Comparison of ENCODE assay signal across 18 cellular contexts in genomic region chr4:106803107-106803506, GRCh38.
A peak's percentile ranks its signal among the peaks of the same experiment; 100 is the strongest.
DNase-seq lines count a peak whose midpoint lies in the region; ATAC-seq and TF ChIP-seq lines count a peak whose summit lies in the region.
"Had no signal": no experiment of that assay in that cellular context is flagged by ENCODE, and none has a peak within 500 bp of the region (broad histone marks: within the 10 kb centered on the region; RNA-seq: fewer than 3 reads in every experiment).

No MANE protein-coding gene starts in this region.

- no peaks in the 10 kb centered on the region for H3K27me3 ChIP-seq in vagina
- H3K27me3 ChIP-seq in uterus: no peaks in the 10 kb centered on the region
- no peaks in the 10 kb centered on the region for H3K27me3 ChIP-seq in right cardiac atrium (ENCODE audit: control insufficient read depth, insufficient read depth)
- H3K27me3 ChIP-seq: BLaER1 treated with 17β-estradiol and CSF1 and Interleukin-3, amounts not matched to agents 10 nM and 100 nM; MG63 had no signal

- TF ChIP-seq CTCF in choroid plexus epithelial cell (conservative IDR thresholded peaks at IDR 0.05; ENCODE audit: low read depth, low read length) (no peak), vagina (IDR thresholded peaks at IDR 0.05) (no peak), uterus (IDR thresholded peaks at IDR 0.05) (no peak)

- intact Hi-C loops in vagina (cut with DNase I) (no loop called here), uterus (cut with DNase I; ENCODE audit: low total_unique reads) (no loop called here), right cardiac atrium (cut with DNase I) (no loop called here)

- WGBS in right cardiac atrium: 66% methylated on average over 1 of the region's 1 CpG

- TF ChIP-seq POLR2A in vagina (IDR thresholded peaks at IDR 0.05): no peak
- TF ChIP-seq POLR2A in uterus (IDR thresholded peaks at IDR 0.05): no peak

- ATAC-seq in GM21515 (IDR thresholded peaks at IDR 0.05; ENCODE audit: unreplicated experiment): no peak
- ATAC-seq in right cardiac atrium: no peak
- ATAC-seq: Panc1, Right ventricle myocardium inferior had no signal

- no peaks in the 10 kb centered on the region for H3K9me3 ChIP-seq in vagina
- no peaks in the 10 kb centered on the region for H3K9me3 ChIP-seq in uterus
- H3K9me3 ChIP-seq in right cardiac atrium (ENCODE audit: control insufficient read depth, low read length): no peaks in the 10 kb centered on the region
- H3K9me3 ChIP-seq: BLaER1 treated with 17β-estradiol and CSF1 and Interleukin-3, amounts not matched to agents 10 nM and 100 nM; MG63 had no signal

- H3K4me1 ChIP-seq in vagina (no peaks in the 10 kb centered on the region), uterus (no peaks in the 10 kb centered on the region), right cardiac atrium (ENCODE audit: control insufficient read depth, insufficient read depth, low read length) (no peaks in the 10 kb centered on the region)
- H3K4me1 ChIP-seq: BLaER1 treated with 17β-estradiol and CSF1 and Interleukin-3, amounts not matched to agents 10 nM and 100 nM had no signal

- no peak overlapping the region for H3K27ac ChIP-seq in vagina
- H3K27ac ChIP-seq in uterus: no peak overlapping the region
- no peak overlapping the region for H3K27ac ChIP-seq in right cardiac atrium (ENCODE audit: low read length)
- H3K27ac ChIP-seq: BLaER1 treated with 17β-estradiol and CSF1 and Interleukin-3, amounts not matched to agents 10 nM and 100 nM had no signal

- DNase-seq in COLO829 (ENCODE audit: low spot score) (peak; percentile 16), HT1080 (ENCODE audit: low read depth) (peak; percentile 20), choroid plexus epithelial cell (ENCODE audit: low read depth) (peak; percentile 13), hepatic stellate cell (ENCODE audit: low spot score) (peak; percentile 2), vagina (ENCODE audit: extremely low spot score in 2 of 2) (no peak), uterus (no peak), right cardiac atrium (no peak)
- DNase-seq: 8988T, H9, KG1, MG63, NCI-H1105, NCI-H187 treated with DMSO at 0.1 percent for 48 hours, NCI-H774 had no signal

- H3K36me3 ChIP-seq in vagina (no peaks in the 10 kb centered on the region), uterus (no peaks in the 10 kb centered on the region)
- H3K36me3 ChIP-seq: BLaER1 treated with 17β-estradiol and CSF1 and Interleukin-3, amounts not matched to agents 10 nM and 100 nM; MG63 had no signal

- H3K4me3 ChIP-seq in choroid plexus epithelial cell (ENCODE audit: low read depth, low read length) (no peak overlapping the region), vagina (no peak overlapping the region), uterus (no peak overlapping the region), right cardiac atrium (ENCODE audit: low read length) (no peak overlapping the region)
- H3K4me3 ChIP-seq: BLaER1 treated with 17β-estradiol and CSF1 and Interleukin-3, amounts not matched to agents 10 nM and 100 nM; MG63 had no signal

Comparison
In these comparisons a context has a peak if more than half of its experiments do, and no peak if none do; other contexts are left out.
1. DNase-seq: peak in COLO829 (single experiment), HT1080 (single experiment), choroid plexus epithelial cell (single experiment) and hepatic stellate cell (single experiment); none in vagina (0 of 2), uterus (0 of 2) and right cardiac atrium (0 of 3).